In genomic region chrX:23803931-23804381, GRCh38 we compare ENCODE assay signal across 10 cellular contexts. TPM values are rescaled to one million over a fixed set of nuclear protein-coding genes. Genes with fewer than 3 reads are reported as not detected.
DNase-seq lines count a peak whose midpoint lies in the region; ATAC-seq, FAIRE-seq and TF ChIP-seq lines count a peak whose summit lies in the region.
"Had no signal": no experiment of that assay in that cellular context is flagged by ENCODE, and none has a peak within 500 bp of the region (broad histone marks: within the 10 kb centered on the region; RNA-seq: fewer than 3 reads in every experiment).

No MANE protein-coding gene starts in this region.

- no peak for TF ChIP-seq EP300 in K562 (IDR thresholded peaks at IDR 0.05; ENCODE audit: low read length)

- no peak overlapping the region for H3K4me2 ChIP-seq in K562 (ENCODE audit: insufficient read depth, low read length)

- no peak for TF ChIP-seq RAD21 in K562 (CRISPR knock-in tag; conservative IDR thresholded peaks at IDR 0.05 in 1 of 2, IDR thresholded peaks at IDR 0.05 in 1 of 2)

- H3K4me3 ChIP-seq in K562 (no peak overlapping the region), gastrocnemius medialis (no peak overlapping the region)

- peak overlapping the region in 1 of 2 experiments; percentile 35; a peak in 1 of 4 replicates for H3K9ac ChIP-seq in K562 (ENCODE audit: insufficient read depth in 1 of 2, low read depth in 2 of 2, low read length in 2 of 2)

- H4K20me1 ChIP-seq in K562 (replicated peaks; ENCODE audit: control insufficient read depth, insufficient read depth, low read length), result no peaks in the 10 kb centered on the region

- H3K27me3 ChIP-seq in K562 (ENCODE audit: control insufficient read depth in 2 of 2, insufficient read depth in 2 of 2, low read length in 2 of 2) (no peaks in the 10 kb centered on the region), gastrocnemius medialis (no peaks in the 10 kb centered on the region)

- H3K9me1 ChIP-seq in K562 (ENCODE audit: control insufficient read depth, insufficient read depth, low read length), result no peaks in the 10 kb centered on the region

- TF ChIP-seq CTCF in K562 (IDR thresholded peaks at IDR 0.05 in 2 of 3, conservative IDR thresholded peaks at IDR 0.05 in 1 of 3; ENCODE audit: insufficient read depth in 2 of 3, low read depth in 1 of 3, low read length in 3 of 3), result no peak
- TF ChIP-seq CTCF in gastrocnemius medialis (IDR thresholded peaks at IDR 0.05 in 4 of 5, conservative IDR thresholded peaks at IDR 0.05 in 1 of 5), result no peak

- no peaks in the 10 kb centered on the region for H3K9me3 ChIP-seq in K562 (replicated peaks; ENCODE audit: control insufficient read depth, insufficient read depth, low read depth, low read length)
- H3K9me3 ChIP-seq in gastrocnemius medialis, result no peaks in the 10 kb centered on the region

- no peaks in the 10 kb centered on the region for H3K79me2 ChIP-seq in K562 (ENCODE audit: control insufficient read depth, insufficient read depth, low read length)

- no TSS peak for BruUV-seq in K562 (replicated peaks; lab: Mats Ljungman, UMichigan)

- DNase-seq in HT-29 (ENCODE audit: low spot score), result peak; percentile 52
- no peak for DNase-seq in K562 (ENCODE audit: extremely low read depth in 1 of 4, low spot score in 3 of 4)
- DNase-seq in hepatic stellate cell (ENCODE audit: low spot score), result peak; percentile 40
- DNase-seq in gastrocnemius medialis, result no peak
- no peak for DNase-seq in globus pallidus (ENCODE audit: low spot score)
- DNase-seq in SK-N-DZ (ENCODE audit: low spot score), result no peak
- no peak for DNase-seq in ACHN
- no peak for DNase-seq in activated CD4-positive, alpha-beta T cell treated with anti-CD3 and anti-CD28 coated beads, Interleukin-2, amount 50 U/mL, for 4 hours
- DNase-seq: activated T-cell treated with anti-CD3 and anti-CD28 coated beads, Interleukin-2, amount 50 U/mL, for 72 hours; SIG-M5 had no signal

- H3K36me3 ChIP-seq in K562 (ENCODE audit: control insufficient read depth, insufficient read depth, low read length), result no peaks in the 10 kb centered on the region
- H3K36me3 ChIP-seq in gastrocnemius medialis, result no peaks in the 10 kb centered on the region

- TF ChIP-seq POLR2A in K562 (conservative IDR thresholded peaks at IDR 0.05) (no peak), gastrocnemius medialis (IDR thresholded peaks at IDR 0.05) (no peak)

- in situ Hi-C loops in K562 (cut with MboI), result no loop called here
- in situ Hi-C loops in gastrocnemius medialis (cut with MboI; ENCODE audit: low sequenced_read_pairs in 4 of 4), result no loop called here
- in situ Hi-C loops in ACHN (cut with HindIII; ENCODE audit: low pct_ligation_motif_present, low pct_unique_long_range_greater_than_20kb, low sequenced_read_pairs), result no loop called here

- no peak for FAIRE-seq in K562 (lab: Jason Lieb, UNC)

- ATAC-seq in K562 (no peak), gastrocnemius medialis (peak; percentile 52 to 72)
- ATAC-seq: activated T-cell treated with anti-CD3 and anti-CD28 coated beads, Interleukin-2, amount 50 U/mL, for 72 hours had no signal

- H2AFZ ChIP-seq in K562 (ENCODE audit: low read depth, low read length), result peak overlapping the region; percentile 66

- POLR2A ChIA-PET in K562 (lab: Yijun Ruan, JAX), result no interaction called here

- CTCF ChIA-PET in K562 (lab: Yijun Ruan, JAX; ENCODE audit: low intra/inter-chr PET ratio), result no interaction called here

- WGBS in K562 (ENCODE audit: insufficient coverage, low coverage, missing lambda C conversion rate), result 71% methylated on average over 5 of the region's 5 CpGs

- peaks cover 4 to 5% of the 10 kb centered on the region in 2 experiments; a peak in 4 of 5 replicates for H3K4me1 ChIP-seq in K562 (replicated peaks in 1 of 2; ENCODE audit: control insufficient read depth in 2 of 2, insufficient read depth in 2 of 2, low read length in 2 of 2)
- no peaks in the 10 kb centered on the region for H3K4me1 ChIP-seq in gastrocnemius medialis

- H3K27ac ChIP-seq in K562 (ENCODE audit: extremely low read depth, low read depth, low read length) (no peak overlapping the region), gastrocnemius medialis (no peak overlapping the region)

- intact Hi-C loops in K562 (cut with micrococcal nuclease) (no loop called here), gastrocnemius medialis (cut with DNase I; ENCODE audit: low total_unique reads) (no loop called here)

TF ChIP-seq in K562, 482 proteins besides CTCF, POLR2A, EP300 and RAD21:
- peak; percentile 98 for TF ChIP-seq CEBPB (tag; IDR thresholded peaks at IDR 0.05)
- TF ChIP-seq MAZ (CRISPR knock-in tag; conservative IDR thresholded peaks at IDR 0.05 in 1 of 2, IDR thresholded peaks at IDR 0.05 in 1 of 2), result no peak
- peak; percentile 75; the same call in 1 of the 2 replicates for TF ChIP-seq IRF9 (tag; IDR thresholded peaks at IDR 0.05)
- 0 out of 2 replicates have a peak, but pooled peaks have one; percentile 9 for TF ChIP-seq ATF3 (IDR thresholded peaks at IDR 0.05)
- no peak for TF ChIP-seq ATF3 (CRISPR knock-in tag; conservative IDR thresholded peaks at IDR 0.05)
- no peak for TF ChIP-seq KDM4B (IDR thresholded peaks at IDR 0.05; ENCODE audit: borderline replicate concordance in 2 of 2, low read depth in 1 of 2)
- TF ChIP-seq CEBPG (CRISPR knock-in tag; IDR thresholded peaks at IDR 0.05), result peak; percentile 92
- peak; percentile 94 to 99 for TF ChIP-seq CEBPG (tag; conservative IDR thresholded peaks at IDR 0.05 in 1 of 2, IDR thresholded peaks at IDR 0.05 in 1 of 2)

RNA-seq across cellular contexts. Expression of gene SAT1, which starts 21.0 kb away (rescaled TPM):
- 70.2 and 80.5 TPM in 2 replicates for total RNA-seq in HT-29 (2014; rRNA removed; shearing (Covaris generic))
- total RNA-seq in K562 (2011; cell fraction: chromatin; rRNA removed; ENCODE audit: low replicate concordance), result 146 and 240 TPM in 2 replicates
- 107 and 113 TPM in 2 replicates for total RNA-seq in K562 (2011; cell fraction: nucleolus; rRNA removed)
- total RNA-seq in K562 (2011; cell fraction: nucleoplasm; rRNA removed), result 145 and 181 TPM in 2 replicates
- total RNA-seq in K562 (2014; rRNA removed) (48.7 and 53.2 TPM in 2 replicates), K562 (2014; rRNA removed; fragmentation: Illumina TruSeq; extraction: Trizol) (71.1 and 71.9 TPM in 2 replicates), K562 (2015; rRNA removed; fragmentation: Illumina TruSeq; extraction: Trizol) (43.7 and 47.4 TPM in 2 replicates), K562 (2021) (49.2 and 51.8 TPM in 2 replicates), gastrocnemius medialis (100 to 1,000 TPM in 1 of 4 donors, 10 to 100 TPM in 3; 46.1 to 122 (median 81.4) TPM)
- polyA plus RNA-seq in K562 (2011; rRNA removed) (160 and 169 TPM in 2 replicates), K562 (2014; fragmentation: Illumina TruSeq; extraction: Trizol) (66.1 and 74.1 TPM in 2 replicates), K562 (2014; fragmentation: Nextera tagmentation; extraction: Ambion mirVana) (100 to 1,000 TPM; 161 to 194 TPM), K562 (2014; rRNA removed) (77.6 and 94.7 TPM in 2 replicates)
- 24.1 and 90.3 TPM in 2 replicates for polyA plus RNA-seq in K562 (2011; cell fraction: cytosol; rRNA removed)
- polyA plus RNA-seq in K562 (2011; cell fraction: nucleus; rRNA removed), result 354 and 641 TPM in 2 replicates
- polyA plus RNA-seq in K562 (2012), result 60.7 and 194 TPM in 2 replicates
- 51.7 and 72.1 TPM in 2 replicates for polyA minus RNA-seq in K562 (2011; rRNA and poly(A)+ RNA removed)
- 17.5 and 19.9 TPM in 2 replicates for polyA minus RNA-seq in K562 (2011; cell fraction: cytosol; rRNA and poly(A)+ RNA removed)
- 59.4 and 128 TPM in 2 replicates for polyA minus RNA-seq in K562 (2011; cell fraction: nucleus; rRNA and poly(A)+ RNA removed)
- polyA plus RNA-seq in SK-N-DZ (2014; cell fraction: cytosol; rRNA removed), result 17.8 and 23.0 TPM in 2 replicates
- polyA plus RNA-seq in SK-N-DZ (2014; cell fraction: nucleus; rRNA removed), result 63.4 and 74.4 TPM in 2 replicates

Comparison
In these comparisons a context has a peak if more than half of its experiments do, and no peak if none do; other contexts are left out.
1. DNase-seq: peak in HT-29 (single experiment) and hepatic stellate cell (single experiment); none in K562 (0 of 4), gastrocnemius medialis (0 of 2), globus pallidus (single experiment), SK-N-DZ (single experiment), ACHN (single experiment) and activated CD4-positive, alpha-beta T cell treated with anti-CD3 and anti-CD28 coated beads, Interleukin-2, amount 50 U/mL, for 4 hours (0 of 2).